21 cellular contexts compared by ENCODE assay signal in genomic region chr6:129634411-129635230, GRCh38.
DNase-seq lines count a peak whose midpoint lies in the region; ATAC-seq and TF ChIP-seq lines count a peak whose summit lies in the region.
"Had no signal": no experiment of that assay in that cellular context is flagged by ENCODE, and none has a peak within 500 bp of the region (broad histone marks: within the 10 kb centered on the region; RNA-seq: fewer than 3 reads in every experiment).

No MANE protein-coding gene starts in this region.

- 0 out of 2 replicates have a peak, but pooled peaks cover 4% of the 10 kb centered on the region for H3K79me2 ChIP-seq in HCT116 (ENCODE audit: insufficient read depth, low read length)
- 0 out of 2 replicates have a peak, but pooled peaks cover 9% of the 10 kb centered on the region for H3K79me2 ChIP-seq in MM.1S (ENCODE audit: low read length)

- H3K27ac ChIP-seq in HCT116 (ENCODE audit: low read depth, low read length): peak overlapping the region; percentile 1; the same call in 1 of the 2 replicates
- no peak overlapping the region for H3K27ac ChIP-seq in MM.1S (ENCODE audit: low read length)
- H3K27ac ChIP-seq: HL-60, lower lobe of right lung, PC-9, uterus had no signal

- TF ChIP-seq RAD21 in HCT116 (IDR thresholded peaks at IDR 0.05; ENCODE audit: low read depth): no peak

- peaks cover 46% of the 10 kb centered on the region for H3K4me1 Mint-ChIP-seq in endothelial cell (ENCODE audit: unreplicated experiment)
- H3K4me1 Mint-ChIP-seq: IgD-negative memory B cell had no signal

- no peak overlapping the region for H3K4me3 ChIP-seq in HCT116 (replicated peaks in 1 of 2; ENCODE audit: low read depth in 1 of 2, low read length in 2 of 2)
- H3K4me3 ChIP-seq in MM.1S (ENCODE audit: low read length): no peak overlapping the region
- H3K4me3 ChIP-seq: lower lobe of right lung, PC-9, uterus had no signal

- no peaks in the 10 kb centered on the region for H3K27me3 Mint-ChIP-seq in endothelial cell (ENCODE audit: unreplicated experiment)
- H3K27me3 Mint-ChIP-seq: IgD-negative memory B cell had no signal

- H3K4me1 ChIP-seq in HCT116 (ENCODE audit: control insufficient read depth in 1 of 2, insufficient read depth in 2 of 2, low read length in 2 of 2) (peaks cover 23 to 44% of the 10 kb centered on the region in 2 experiments), MM.1S (ENCODE audit: low read length) (peaks cover 25% of the 10 kb centered on the region)
- H3K4me1 ChIP-seq: uterus had no signal

- POLR2A ChIA-PET in HCT116 (lab: Charles Lee): no interaction called here

- peaks cover 15% of the 10 kb centered on the region in 2 experiments; a peak in 2 of 4 replicates for H3K36me3 ChIP-seq in HCT116 (ENCODE audit: control insufficient read depth in 1 of 2, insufficient read depth in 2 of 2, low read length in 2 of 2)
- H3K36me3 ChIP-seq in MM.1S (replicated peaks; ENCODE audit: insufficient read depth, low read length): 0 out of 2 replicates have a peak, but pooled peaks cover 9% of the 10 kb centered on the region
- H3K36me3 ChIP-seq: uterus had no signal

- no peaks in the 10 kb centered on the region for H3K9me3 Mint-ChIP-seq in endothelial cell (ENCODE audit: unreplicated experiment)
- H3K9me3 Mint-ChIP-seq: IgD-negative memory B cell, WTC11 had no signal

- DNase-seq in AG08395 (ENCODE audit: low spot score) (peak; percentile 10), HCT116 (ENCODE audit: low read depth, low spot score) (no peak), MM.1S (peak; percentile 41), endothelial cell (ENCODE audit: low spot score) (no peak), SHP77 treated with DMSO at 0.1 percent for 48 hours (lab: John Stamatoyannopoulos, UW) (no peak), RPMI8226 (no peak), NCI-H1105 treated with DMSO at 0.1 percent for 48 hours (lab: John Stamatoyannopoulos, UW) (no peak)
- DNase-seq: activated CD4-positive, alpha-beta T cell treated with anti-CD3 and anti-CD28 coated beads, Interleukin-2, amount 50 U/mL, for 4 hours; activated gamma-delta T cell; Caco-2; DND-41; lower lobe of right lung; NCI-H2227 treated with DMSO at 0.1 percent for 48 hours; PC-9; retina; stimulated activated CD4-positive, alpha-beta T cell treated with anti-CD3 and anti-CD28 coated beads, Interleukin-12 subunit alpha, Interleukin-12 subunit beta, amount 100 ng/mL, for 4 hours; uterus had no signal

- H3K4me3 Mint-ChIP-seq in endothelial cell (ENCODE audit: unreplicated experiment): peak overlapping the region; percentile 74
- H3K4me3 Mint-ChIP-seq: IgD-negative memory B cell, WTC11 had no signal

- no peak for TF ChIP-seq POLR2A in HCT116 (IDR thresholded peaks at IDR 0.05; ENCODE audit: borderline replicate concordance, extremely low read depth, insufficient read depth, insufficient read length)

- CTCF ChIA-PET in HCT116 (lab: Charles Lee): no interaction called here

- intact Hi-C loops in HCT116 (cut with micrococcal nuclease): no loop called here

- peaks cover 65% of the 10 kb centered on the region for H3K36me3 Mint-ChIP-seq in endothelial cell (ENCODE audit: low read depth, unreplicated experiment)
- H3K36me3 Mint-ChIP-seq: WTC11 had no signal

- no TSS peak for BruUV-seq in HCT116 (replicated peaks; lab: Mats Ljungman, UMichigan)

- H3K27ac Mint-ChIP-seq in endothelial cell (ENCODE audit: unreplicated experiment): peak overlapping the region; percentile 12
- H3K27ac Mint-ChIP-seq: WTC11 had no signal

- RAD21 ChIA-PET in HCT116 (lab: Charles Lee; ENCODE audit: low non-redundant PET in 1 of 2, low total read pairs in 2 of 2, uncharacterized antibody in 2 of 2, unreplicated experiment in 2 of 2): no interaction called here

- no peak overlapping the region for H3K9ac ChIP-seq in HCT116 (ENCODE audit: low read length)
- no peak overlapping the region for H3K9ac ChIP-seq in MM.1S (ENCODE audit: low read length)

- H4K20me1 ChIP-seq in HCT116 (ENCODE audit: insufficient read depth) (no peaks in the 10 kb centered on the region), MM.1S (ENCODE audit: insufficient read depth, low read length) (no peaks in the 10 kb centered on the region)

- H3K9me2 ChIP-seq in HCT116 (ENCODE audit: insufficient read depth) (no peaks in the 10 kb centered on the region), MM.1S (replicated peaks; ENCODE audit: insufficient read depth, low read length) (no peaks in the 10 kb centered on the region)

- no peak overlapping the region for H2AFZ ChIP-seq in HCT116 (ENCODE audit: low read depth, low read length, poor library complexity, severe bottlenecking)
- H2AFZ ChIP-seq in MM.1S (ENCODE audit: low read length): no peak overlapping the region
- H2AFZ ChIP-seq: PC-9 had no signal

- no peak for ATAC-seq in HCT116
- ATAC-seq in GM21515 (IDR thresholded peaks at IDR 0.05; ENCODE audit: unreplicated experiment): no peak
- ATAC-seq: lower lobe of right lung, WTC11 had no signal

- TF ChIP-seq CTCF in HCT116 (IDR thresholded peaks at IDR 0.05 in 2 of 3, conservative IDR thresholded peaks at IDR 0.05 in 1 of 3; ENCODE audit: borderline replicate concordance in 1 of 3, insufficient read depth in 1 of 3, low read depth in 2 of 3, low read length in 2 of 3) (no peak), MM.1S (IDR thresholded peaks at IDR 0.05; ENCODE audit: low read length) (no peak), endothelial cell (IDR thresholded peaks at IDR 0.05; ENCODE audit: unreplicated experiment) (no peak)

- H3F3A ChIP-seq in MM.1S (ENCODE audit: insufficient read depth, low read length): no peaks in the 10 kb centered on the region

- no peaks in the 10 kb centered on the region for H3K9me3 ChIP-seq in HCT116 (ENCODE audit: control insufficient read depth in 1 of 2, insufficient read depth in 1 of 2, low read depth in 1 of 2, low read length in 2 of 2)
- no peaks in the 10 kb centered on the region for H3K9me3 ChIP-seq in MM.1S (replicated peaks; ENCODE audit: insufficient read depth, low read length)
- H3K9me3 ChIP-seq: Caco-2, lower lobe of right lung, uterus had no signal

- H3K4me2 ChIP-seq in HCT116 (ENCODE audit: low read length) (no peak overlapping the region; the same call in 1 of the 2 replicates), MM.1S (ENCODE audit: low read depth, low read length) (peak overlapping the region; percentile 25; the same call in 1 of the 2 replicates)
- H3K4me2 ChIP-seq: PC-9 had no signal

- H3K27me3 ChIP-seq in HCT116 (ENCODE audit: insufficient read depth, low read length) (no peaks in the 10 kb centered on the region), MM.1S (replicated peaks; ENCODE audit: insufficient read depth, low read length) (no peaks in the 10 kb centered on the region)
- H3K27me3 ChIP-seq: uterus had no signal

TF ChIP-seq in HCT116, 20 proteins besides CTCF, POLR2A, EP300 and RAD21:
- TF ChIP-seq ELF1 (IDR thresholded peaks at IDR 0.05; ENCODE audit: borderline replicate concordance, low read depth) (no peak), SIN3A (IDR thresholded peaks at IDR 0.05; ENCODE audit: low read depth) (no peak), POLR2AphosphoS5 (IDR thresholded peaks at IDR 0.05; ENCODE audit: low read depth, low read length) (no peak), JUND (IDR thresholded peaks at IDR 0.05) (no peak), SRF (IDR thresholded peaks at IDR 0.05; ENCODE audit: low read depth) (no peak)

Comparison
In these comparisons a context has a peak if more than half of its experiments do, and no peak if none do; other contexts are left out.
1. DNase-seq: peak in AG08395 (single experiment) and MM.1S (single experiment); none in HCT116 (single experiment), endothelial cell (single experiment), SHP77 treated with DMSO at 0.1 percent for 48 hours (single experiment), RPMI8226 (single experiment) and NCI-H1105 treated with DMSO at 0.1 percent for 48 hours (single experiment).